Comparison of ENCODE assay signal across 8 cellular contexts in the genomic region with DNA sequence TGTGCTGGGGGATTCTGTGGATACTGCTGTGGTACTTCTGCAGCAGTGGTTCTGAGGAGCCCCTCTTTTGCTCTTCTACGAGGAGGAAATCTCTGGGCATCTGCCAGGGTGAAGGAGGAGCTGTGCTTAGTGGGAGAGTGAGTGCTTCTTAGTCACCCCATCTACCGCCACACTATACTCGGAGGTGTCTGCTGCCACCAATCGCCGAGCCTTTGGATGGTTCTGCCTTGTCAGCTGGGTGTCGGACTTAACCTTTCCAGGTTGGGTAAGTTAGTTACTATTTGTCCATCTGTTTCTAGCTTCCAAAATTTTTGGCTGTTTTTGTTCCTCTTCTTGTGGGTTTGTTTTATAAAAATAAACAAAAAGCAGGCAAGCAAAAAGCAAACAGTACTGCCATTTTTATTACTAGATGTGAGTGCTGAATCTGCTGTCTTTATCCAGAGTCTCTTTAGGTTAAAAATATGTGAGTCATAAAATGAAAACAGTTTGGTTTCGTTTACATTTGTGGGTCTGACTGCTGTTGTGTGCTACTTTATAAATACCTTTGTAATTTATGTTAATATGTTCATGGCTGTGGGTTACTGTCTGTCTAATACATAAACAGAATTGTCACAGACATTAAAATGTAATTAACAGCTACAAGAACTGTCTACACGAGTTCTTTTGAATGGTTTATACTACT.
A peak's percentile ranks its signal among the peaks of the same experiment; 100 is the strongest.
DNase-seq lines count a peak whose midpoint lies in the region; ATAC-seq and TF ChIP-seq lines count a peak whose summit lies in the region.

No MANE protein-coding gene starts in this region.

- H3K9me3 ChIP-seq in left ventricle myocardium inferior (replicated peaks) (peaks cover 6% of the 10 kb centered on the region), OCI-LY1 (ENCODE audit: low read length) (no peaks in the 10 kb centered on the region), prostate gland (no peaks in the 10 kb centered on the region)

- H4K20me1 ChIP-seq in OCI-LY1 (ENCODE audit: insufficient read depth, low read length): 0 out of 2 replicates have a peak, but pooled peaks cover 4% of the 10 kb centered on the region

- ATAC-seq in Right ventricle myocardium superior (ENCODE audit: poor library complexity) (peak; percentile 80), GM21723 (IDR thresholded peaks at IDR 0.05; ENCODE audit: unreplicated experiment) (no peak)

- WGBS in prostate gland: 21% methylated on average over 8 of the region's 8 CpGs

- TF ChIP-seq POLR2A in prostate gland (IDR thresholded peaks at IDR 0.05): no peak

- H3K4me1 ChIP-seq in left ventricle myocardium inferior: peaks cover 63% of the 10 kb centered on the region
- peaks cover 91% of the 10 kb centered on the region for H3K4me1 ChIP-seq in OCI-LY1 (ENCODE audit: insufficient read depth, low read length, severe bottlenecking)
- no peaks in the 10 kb centered on the region for H3K4me1 ChIP-seq in prostate gland (replicated peaks)

- H3F3A ChIP-seq in OCI-LY1 (ENCODE audit: insufficient read depth, low read length): no peaks in the 10 kb centered on the region

- DNase-seq in Right ventricle myocardium superior: no peak
- no peak for DNase-seq in left ventricle myocardium inferior
- DNase-seq in dorsolateral prefrontal cortex: peak in 7 of 10 donors; percentile 29 to 63 (median 54)
- peak; percentile 22 for DNase-seq in prostate gland (ENCODE audit: low spot score)
- no peak for DNase-seq in D341Med (ENCODE audit: low spot score)
- DNase-seq in COLO668 (lab: John Stamatoyannopoulos, UW; ENCODE audit: unreplicated experiment): no peak

- TF ChIP-seq CTCF in left ventricle myocardium inferior (IDR thresholded peaks at IDR 0.05; ENCODE audit: borderline replicate concordance) (no peak), OCI-LY1 (IDR thresholded peaks at IDR 0.05; ENCODE audit: low read length) (peak; percentile 52), dorsolateral prefrontal cortex (IDR thresholded peaks at IDR 0.05 in 54 of 56, conservative IDR thresholded peaks at IDR 0.05 in 2 of 56; ENCODE audit: low read depth in 1 of 56, partially characterized antibody in 56 of 56) (peak in 26 of 56 donors; percentile 13 to 58 (median 32)), prostate gland (IDR thresholded peaks at IDR 0.05) (peak in 1 of 4 experiments; percentile 3)

- no peaks in the 10 kb centered on the region for H3K9me2 ChIP-seq in OCI-LY1 (ENCODE audit: low read depth, low read length)

- no peak overlapping the region for H3K4me3 ChIP-seq in left ventricle myocardium inferior
- peak overlapping the region; percentile 38 for H3K4me3 ChIP-seq in OCI-LY1 (ENCODE audit: low read depth, low read length, poor library complexity, severe bottlenecking)
- no peak overlapping the region for H3K4me3 ChIP-seq in dorsolateral prefrontal cortex
- no peak overlapping the region for H3K4me3 ChIP-seq in prostate gland

- H3K27ac ChIP-seq in left ventricle myocardium inferior (replicated peaks) (no peak overlapping the region), OCI-LY1 (ENCODE audit: low read depth, low read length, poor library complexity, severe bottlenecking) (peak overlapping the region; percentile 69), dorsolateral prefrontal cortex (peak overlapping the region in 15 of 59 donors; percentile 0 to 41 (median 16)), prostate gland (peak overlapping the region; percentile 21 to 33)

- intact Hi-C loops in Right ventricle myocardium superior (cut with DNase I) (no loop called here), left ventricle myocardium inferior (cut with micrococcal nuclease) (no loop called here), dorsolateral prefrontal cortex (cut with DNase I) (loop anchor here in 1 of 2 donors (5.0 to 10.0 kb wide), 3 partner anchors 69 to 302 kb away; no protein-coding TSS in a partner anchor), prostate gland (cut with DNase I) (no loop called here)

- H3K4me2 ChIP-seq in OCI-LY1 (ENCODE audit: low read length): peak overlapping the region; percentile 65

- H2AFZ ChIP-seq in OCI-LY1 (ENCODE audit: low read length): no peak overlapping the region

- H3K27me3 ChIP-seq in left ventricle myocardium inferior (ENCODE audit: low read depth) (no peaks in the 10 kb centered on the region), OCI-LY1 (ENCODE audit: insufficient read depth, low read length) (no peaks in the 10 kb centered on the region), dorsolateral prefrontal cortex (no peaks in the 10 kb centered on the region), prostate gland (replicated peaks; ENCODE audit: insufficient read depth) (no peaks in the 10 kb centered on the region)

- no peaks in the 10 kb centered on the region for H3K36me3 ChIP-seq in left ventricle myocardium inferior
- no peaks in the 10 kb centered on the region; the same call in 1 of the 2 replicates for H3K36me3 ChIP-seq in OCI-LY1 (ENCODE audit: insufficient read depth, low read length)
- no peaks in the 10 kb centered on the region for H3K36me3 ChIP-seq in prostate gland

- H3K9ac ChIP-seq in OCI-LY1 (ENCODE audit: low read length): peak overlapping the region; percentile 41; the same call in 1 of the 2 replicates

- H3K79me2 ChIP-seq in OCI-LY1 (ENCODE audit: insufficient read depth, low read length): peaks cover 96% of the 10 kb centered on the region

Comparison
In these comparisons a context has a peak if more than half of its experiments do, and no peak if none do; other contexts are left out.
1. DNase-seq: peak in dorsolateral prefrontal cortex (7 of 10) and prostate gland (single experiment); none in Right ventricle myocardium superior (single experiment), left ventricle myocardium inferior (single experiment), D341Med (single experiment) and COLO668 (single experiment).